13 cellular contexts compared by ENCODE assay signal in the genomic region with DNA sequence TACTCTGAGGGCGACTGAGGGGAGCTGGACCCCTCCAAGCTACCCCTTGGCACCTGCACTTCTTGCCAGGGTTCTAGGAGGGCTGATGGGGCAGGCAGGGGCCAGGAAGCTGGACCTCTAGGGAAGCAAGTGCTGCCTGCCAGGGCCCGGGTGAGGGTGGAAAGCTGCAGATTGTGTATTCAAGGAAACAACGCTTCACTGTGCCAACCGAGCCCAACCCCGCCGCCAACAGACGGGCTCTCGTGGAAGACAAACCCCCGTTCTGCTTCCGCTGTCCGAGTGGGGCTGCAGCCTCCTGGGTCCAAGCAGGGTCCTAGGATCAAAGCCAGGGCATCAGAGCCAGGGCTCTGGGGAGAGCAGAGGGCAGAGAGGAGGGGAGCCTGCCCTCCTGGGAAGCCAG. TPM values are rescaled to one million over a fixed set of nuclear protein-coding genes. Genes with fewer than 3 reads are reported as not detected.
DNase-seq lines count a peak whose midpoint lies in the region; ATAC-seq lines count a peak whose summit lies in the region.
"Had no signal": no experiment of that assay in that cellular context is flagged by ENCODE, and none has a peak within 500 bp of the region (broad histone marks: within the 10 kb centered on the region; RNA-seq: fewer than 3 reads in every experiment).

No MANE protein-coding gene starts in this region.

- peaks cover 11% of the 10 kb centered on the region for H3K27me3 Mint-ChIP-seq in activated CD4-positive, alpha-beta T cell treated with anti-CD3 and anti-CD28 coated beads, Interleukin-2, amount 10 ng/mL, durations not matched to agents 24 days and 14 days
- H3K27me3 Mint-ChIP-seq in memory B cell, result no peaks in the 10 kb centered on the region

- H3K36me3 ChIP-seq in stomach smooth muscle (ENCODE audit: control insufficient read depth in 2 of 2, insufficient read depth in 2 of 2, low read length in 2 of 2), result peaks cover 0 to 2% of the 10 kb centered on the region in 2 donors
- H3K36me3 ChIP-seq: uterus had no signal

- H3K9me3 ChIP-seq in stomach smooth muscle (ENCODE audit: control insufficient read depth in 2 of 2, low read length in 2 of 2), result no peaks in the 10 kb centered on the region
- H3K9me3 ChIP-seq: uterus had no signal

- no peak overlapping the region for H3K9ac ChIP-seq in stomach smooth muscle (ENCODE audit: low read length in 2 of 2)

- intact Hi-C loops in activated CD4-positive, alpha-beta T cell treated with anti-CD3 and anti-CD28 coated beads, Interleukin-2, amount 10 ng/mL, durations not matched to agents 24 days and 14 days (cut with micrococcal nuclease), result no loop called here

- H3K9me3 Mint-ChIP-seq in activated CD4-positive, alpha-beta T cell treated with anti-CD3 and anti-CD28 coated beads, Interleukin-2, amount 10 ng/mL, durations not matched to agents 24 days and 14 days, result peaks cover 4% of the 10 kb centered on the region
- no peaks in the 10 kb centered on the region for H3K9me3 Mint-ChIP-seq in memory B cell

- peak overlapping the region in 1 of 2 donors; percentile 8 for H3K4me3 ChIP-seq in stomach smooth muscle (ENCODE audit: low read length in 2 of 2)
- H3K4me3 ChIP-seq: uterus had no signal

- H3K27ac ChIP-seq in stomach smooth muscle (ENCODE audit: low read length), result peak overlapping the region; percentile 31

- H3K27me3 ChIP-seq in stomach smooth muscle (ENCODE audit: control insufficient read depth in 1 of 2, insufficient read depth in 2 of 2, low read length in 2 of 2), result no peaks in the 10 kb centered on the region
- H3K27me3 ChIP-seq: uterus had no signal

- no peak for ATAC-seq in memory B cell (ENCODE audit: low read depth)
- ATAC-seq: left lobe of liver had no signal

- peaks cover 61% of the 10 kb centered on the region for H3K4me1 Mint-ChIP-seq in activated CD4-positive, alpha-beta T cell treated with anti-CD3 and anti-CD28 coated beads, Interleukin-2, amount 10 ng/mL, durations not matched to agents 24 days and 14 days
- H3K4me1 Mint-ChIP-seq in memory B cell, result peaks cover 49% of the 10 kb centered on the region

- no peak for DNase-seq in activated CD4-positive, alpha-beta T cell treated with anti-CD3 and anti-CD28 coated beads, Interleukin-2, amount 10 ng/mL, durations not matched to agents 24 days and 14 days
- DNase-seq in activated CD4-positive, alpha-beta T cell treated with anti-CD3 and anti-CD28 coated beads, Interleukin-2, amount 50 U/mL, for 4 hours, result no peak
- peak in 29 of 56 donors; percentile 6 to 67 (median 34) for DNase-seq in amygdala (lab: John Stamatoyannopoulos, UW)
- DNase-seq in memory B cell (ENCODE audit: low spot score in 2 of 2), result no peak
- DNase-seq in stimulated activated CD4-positive, alpha-beta T cell treated with anti-CD3 and anti-CD28 coated beads, Interleukin-12 subunit alpha, Interleukin-12 subunit beta, amount 100 ng/mL, for 4 hours, result no peak
- no peak for DNase-seq in NCI-H2081 (lab: John Stamatoyannopoulos, UW)
- no peak for DNase-seq in NCI-H146 treated with DMSO at 0.1 percent for 48 hours (lab: John Stamatoyannopoulos, UW; ENCODE audit: unreplicated experiment)
- DNase-seq: amniotic stem cell, KG1, NCI-H510A, uterus had no signal

- no peak overlapping the region for H3K27ac Mint-ChIP-seq in activated CD4-positive, alpha-beta T cell treated with anti-CD3 and anti-CD28 coated beads, Interleukin-2, amount 10 ng/mL, durations not matched to agents 24 days and 14 days
- no peak overlapping the region for H3K27ac Mint-ChIP-seq in memory B cell

- peaks cover 47% of the 10 kb centered on the region for H3K36me3 Mint-ChIP-seq in activated CD4-positive, alpha-beta T cell treated with anti-CD3 and anti-CD28 coated beads, Interleukin-2, amount 10 ng/mL, durations not matched to agents 24 days and 14 days (ENCODE audit: low read depth)
- peaks cover 2% of the 10 kb centered on the region for H3K36me3 Mint-ChIP-seq in memory B cell

- H3K4me1 ChIP-seq in stomach smooth muscle (ENCODE audit: control insufficient read depth, insufficient read depth, low read length), result peaks cover 53% of the 10 kb centered on the region

- H3K4me3 Mint-ChIP-seq in activated CD4-positive, alpha-beta T cell treated with anti-CD3 and anti-CD28 coated beads, Interleukin-2, amount 10 ng/mL, durations not matched to agents 24 days and 14 days, result peak overlapping the region; percentile 96
- H3K4me3 Mint-ChIP-seq in memory B cell, result peak overlapping the region; percentile 21

RNA-seq across cellular contexts. Expression of a gene that starts 3.2 kb away (rescaled TPM):
- total RNA-seq in activated CD4-positive, alpha-beta T cell treated with anti-CD3 and anti-CD28 coated beads, Interleukin-2, amount 10 ng/mL, durations not matched to agents 24 days and 14 days, result 90.5 and 92.3 TPM in 2 replicates

RNA-seq across cellular contexts. Expression of a gene that starts 25.4 kb away (rescaled TPM):
- total RNA-seq in activated CD4-positive, alpha-beta T cell treated with anti-CD3 and anti-CD28 coated beads, Interleukin-2, amount 10 ng/mL, durations not matched to agents 24 days and 14 days, result 0.45 TPM in 1 of 2 replicates, not detected in the other

RNA-seq across cellular contexts. Expression of a gene that starts 43.7 kb away (rescaled TPM):
- total RNA-seq in activated CD4-positive, alpha-beta T cell treated with anti-CD3 and anti-CD28 coated beads, Interleukin-2, amount 10 ng/mL, durations not matched to agents 24 days and 14 days, result not detected in 2 replicates
- total RNA-seq: uterus had no signal

Comparison
In these comparisons a context has a peak if more than half of its experiments do, and no peak if none do; other contexts are left out.
1. DNase-seq: peak in amygdala (29 of 56); none in activated CD4-positive, alpha-beta T cell treated with anti-CD3 and anti-CD28 coated beads, Interleukin-2, amount 10 ng/mL, durations not matched to agents 24 days and 14 days (single experiment), activated CD4-positive, alpha-beta T cell treated with anti-CD3 and anti-CD28 coated beads, Interleukin-2, amount 50 U/mL, for 4 hours (0 of 2), memory B cell (0 of 2), stimulated activated CD4-positive, alpha-beta T cell treated with anti-CD3 and anti-CD28 coated beads, Interleukin-12 subunit alpha, Interleukin-12 subunit beta, amount 100 ng/mL, for 4 hours (single experiment), NCI-H2081 (0 of 2) and NCI-H146 treated with DMSO at 0.1 percent for 48 hours (single experiment).